In genomic region chr20:63854766-63855362, GRCh38 we compare ENCODE assay signal across 1 cellular context.
TF ChIP-seq lines count a peak whose summit lies in the region.

No MANE protein-coding gene starts in this region.

TF ChIP-seq in GM23338, 12 proteins besides CTCF, POLR2A, EP300 and RAD21 (continued from another document):
- TF ChIP-seq ZNF462 (CRISPR knock-in tag; IDR thresholded peaks at IDR 0.05) (no peak), CREB1 (CRISPR knock-in tag; IDR thresholded peaks at IDR 0.05; ENCODE audit: low read depth) (no peak), NANOG (IDR thresholded peaks at IDR 0.05; ENCODE audit: borderline replicate concordance) (no peak), STAT1 (IDR thresholded peaks at IDR 0.05; ENCODE audit: unreplicated experiment) (no peak), ZNF114 (CRISPR knock-in tag; IDR thresholded peaks at IDR 0.05) (no peak), REST (IDR thresholded peaks at IDR 0.05; ENCODE audit: unreplicated experiment) (no peak), POLR2AphosphoS5 (IDR thresholded peaks at IDR 0.05; ENCODE audit: low read depth) (no peak), JUNB (IDR thresholded peaks at IDR 0.05; ENCODE audit: unreplicated experiment) (no peak), EZH2phosphoT487 (IDR thresholded peaks at IDR 0.05; ENCODE audit: unreplicated experiment) (no peak), ZNF331 (CRISPR knock-in tag; IDR thresholded peaks at IDR 0.05; ENCODE audit: low read depth) (no peak), ETS1 (IDR thresholded peaks at IDR 0.05) (no peak)
TF ChIP-seq in GM23338: peak in this region for 0.
